In genomic region chr12:104378427-104378826, GRCh38 we compare ENCODE assay signal across 21 cellular contexts.
DNase-seq lines count a peak whose midpoint lies in the region; ATAC-seq, FAIRE-seq and TF ChIP-seq lines count a peak whose summit lies in the region.
"Had no signal": no experiment of that assay in that cellular context is flagged by ENCODE, and none has a peak within 500 bp of the region (broad histone marks: within the 10 kb centered on the region; RNA-seq: fewer than 3 reads in every experiment).

No MANE protein-coding gene starts in this region.

- CTCF ChIA-PET in HepG2 (lab: Yijun Ruan, JAX; ENCODE audit: low intra/inter-chr PET ratio, low total read pairs) (no interaction called here), K562 (lab: Yijun Ruan, JAX; ENCODE audit: low intra/inter-chr PET ratio) (no interaction called here)

- ATAC-seq in HepG2, result no peak
- no peak for ATAC-seq in right lobe of liver
- no peak for ATAC-seq in K562
- no peak for ATAC-seq in upper lobe of left lung (ENCODE audit: low FRiP score in 2 of 2)
- ATAC-seq: CD8-positive, alpha-beta T cell had no signal

- no peak for DNase-seq in HepG2 (ENCODE audit: low spot score)
- DNase-seq in right lobe of liver, result no peak
- no peak for DNase-seq in GM12891 (ENCODE audit: insufficient read length, low spot score)
- DNase-seq in K562 (ENCODE audit: extremely low read depth in 1 of 4, low spot score in 3 of 4), result no peak
- no peak for DNase-seq in upper lobe of left lung
- DNase-seq in activated gamma-delta T cell (lab: John Stamatoyannopoulos, UW), result no peak
- DNase-seq: 8988T; AML-193; Caco-2; Calu3; CD4-positive, alpha-beta T cell; CD8-positive, alpha-beta T cell; DMS79 treated with DMSO at 0.1 percent for 48 hours; GF-D8 had no signal

- TF ChIP-seq CTCF in HepG2 (CRISPR knock-in tag; IDR thresholded peaks at IDR 0.05) (no peak), right lobe of liver (IDR thresholded peaks at IDR 0.05) (no peak), K562 (IDR thresholded peaks at IDR 0.05 in 2 of 3, conservative IDR thresholded peaks at IDR 0.05 in 1 of 3; ENCODE audit: insufficient read depth in 2 of 3, low read depth in 1 of 3, low read length in 3 of 3) (no peak), upper lobe of left lung (IDR thresholded peaks at IDR 0.05) (no peak)

- POLR2A ChIA-PET in HepG2 (lab: Yijun Ruan, JAX), result no interaction called here
- POLR2A ChIA-PET in K562 (lab: Yijun Ruan, JAX), result no interaction called here

- 64% methylated on average over 4 of the region's 4 CpGs for WGBS in HepG2 (ENCODE audit: low lambda C conversion rate)
- WGBS in right lobe of liver (ENCODE audit: insufficient coverage, low coverage, low lambda C conversion rate, missing lambda C conversion rate), result 80% methylated on average over 3 of the region's 4 CpGs
- WGBS in K562 (ENCODE audit: insufficient coverage, low coverage, missing lambda C conversion rate), result 44% methylated on average over 4 of the region's 4 CpGs
- 95 to 96% methylated on average over 4 of the region's 4 CpGs for WGBS in upper lobe of left lung, 2 donors

- no peak for TF ChIP-seq EP300 in HepG2 (IDR thresholded peaks at IDR 0.05; ENCODE audit: low read depth in 2 of 2, low read length in 2 of 2)
- no peak for TF ChIP-seq EP300 in HepG2 (CRISPR knock-in tag; IDR thresholded peaks at IDR 0.05; ENCODE audit: borderline replicate concordance)
- TF ChIP-seq EP300 in K562 (IDR thresholded peaks at IDR 0.05; ENCODE audit: low read length), result no peak
- TF ChIP-seq EP300 in upper lobe of left lung (IDR thresholded peaks at IDR 0.05), result no peak

- no peaks in the 10 kb centered on the region for H3K36me3 ChIP-seq in HepG2 (replicated peaks in 1 of 2; ENCODE audit: control insufficient read depth in 1 of 2, insufficient read depth in 2 of 2, low read length in 2 of 2)
- H3K36me3 ChIP-seq in right lobe of liver, result no peaks in the 10 kb centered on the region
- no peaks in the 10 kb centered on the region for H3K36me3 ChIP-seq in K562 (ENCODE audit: control insufficient read depth, insufficient read depth, low read length)
- H3K36me3 ChIP-seq in upper lobe of left lung, result no peaks in the 10 kb centered on the region
- H3K36me3 ChIP-seq: BLaER1 treated with 17β-estradiol and CSF1 and Interleukin-3, amounts not matched to agents 10 nM and 100 nM had no signal

- H3K4me3 ChIP-seq in HepG2 (replicated peaks in 1 of 3; ENCODE audit: insufficient read depth in 1 of 3, low read depth in 2 of 3, low read length in 3 of 3) (no peak overlapping the region), right lobe of liver (no peak overlapping the region), K562 (no peak overlapping the region), upper lobe of left lung (no peak overlapping the region)
- H3K4me3 ChIP-seq: BLaER1 treated with 17β-estradiol and CSF1 and Interleukin-3, amounts not matched to agents 10 nM and 100 nM had no signal

- no peaks in the 10 kb centered on the region for H4K20me1 ChIP-seq in HepG2 (ENCODE audit: insufficient read depth, low read length)
- no peaks in the 10 kb centered on the region for H4K20me1 ChIP-seq in K562 (replicated peaks; ENCODE audit: control insufficient read depth, insufficient read depth, low read length)

- intact Hi-C loops in HepG2 (cut with micrococcal nuclease; ENCODE audit: unreplicated experiment) (no loop called here), right lobe of liver (cut with DNase I) (no loop called here), K562 (cut with micrococcal nuclease) (no loop called here)

- H3K9me3 ChIP-seq in HepG2 (ENCODE audit: low read length) (no peaks in the 10 kb centered on the region), right lobe of liver (no peaks in the 10 kb centered on the region), K562 (replicated peaks; ENCODE audit: control insufficient read depth, insufficient read depth, low read depth, low read length) (no peaks in the 10 kb centered on the region), upper lobe of left lung (no peaks in the 10 kb centered on the region)
- H3K9me3 ChIP-seq: Caco-2 had no signal

- BruUV-seq in HepG2 (replicated peaks; lab: Mats Ljungman, UMichigan) (no TSS peak), K562 (replicated peaks; lab: Mats Ljungman, UMichigan) (no TSS peak)

- no peaks in the 10 kb centered on the region for H3K9me1 ChIP-seq in K562 (ENCODE audit: control insufficient read depth, insufficient read depth, low read length)

- H3K27me3 ChIP-seq in HepG2 (ENCODE audit: control insufficient read depth in 1 of 2, insufficient read depth in 2 of 2, low read length in 2 of 2), result no peaks in the 10 kb centered on the region; a peak in 1 of 5 replicates
- no peaks in the 10 kb centered on the region for H3K27me3 ChIP-seq in right lobe of liver
- H3K27me3 ChIP-seq in K562 (ENCODE audit: control insufficient read depth in 2 of 2, insufficient read depth in 2 of 2, low read length in 2 of 2), result no peaks in the 10 kb centered on the region
- no peaks in the 10 kb centered on the region for H3K27me3 ChIP-seq in upper lobe of left lung
- H3K27me3 ChIP-seq: BLaER1 treated with 17β-estradiol and CSF1 and Interleukin-3, amounts not matched to agents 10 nM and 100 nM had no signal

- in situ Hi-C loops in HepG2 (cut with HindIII; ENCODE audit: extremely low pct_ligation_motif_present, low pct_unique_long_range_greater_than_20kb) (loop anchor here (5.0 kb wide), 1 partner anchor 679 kb away; no protein-coding TSS in a partner anchor), K562 (cut with MboI) (loop anchor here (5.0 kb wide), 1 partner anchor 674 kb away; no protein-coding TSS in a partner anchor)

- TF ChIP-seq RAD21 in HepG2 (CRISPR knock-in tag; IDR thresholded peaks at IDR 0.05) (no peak), K562 (CRISPR knock-in tag; conservative IDR thresholded peaks at IDR 0.05 in 1 of 2, IDR thresholded peaks at IDR 0.05 in 1 of 2) (no peak)

- H2AFZ ChIP-seq in HepG2 (ENCODE audit: low read length), result no peak overlapping the region
- no peak overlapping the region for H2AFZ ChIP-seq in K562 (ENCODE audit: low read depth, low read length)

- no peak for FAIRE-seq in HepG2 (lab: Jason Lieb, UNC)
- peak; percentile 50 for FAIRE-seq in GM12891 (lab: Jason Lieb, UNC)
- no peak for FAIRE-seq in K562 (lab: Jason Lieb, UNC)
- FAIRE-seq: A204.1, D721Med, G401.6, GM12892, GM18507 had no signal

- TF ChIP-seq POLR2A in HepG2 (IDR thresholded peaks at IDR 0.05; ENCODE audit: insufficient read depth in 1 of 2, low read depth in 2 of 2, low read length in 2 of 2) (no peak), right lobe of liver (IDR thresholded peaks at IDR 0.05) (no peak), GM12891 (IDR thresholded peaks at IDR 0.05; ENCODE audit: low read depth, low read length) (no peak), K562 (conservative IDR thresholded peaks at IDR 0.05) (no peak), upper lobe of left lung (IDR thresholded peaks at IDR 0.05) (no peak)

- H3K9ac ChIP-seq in HepG2 (ENCODE audit: insufficient read depth, low read depth, low read length) (no peak overlapping the region), K562 (ENCODE audit: insufficient read depth in 1 of 2, low read depth in 2 of 2, low read length in 2 of 2) (no peak overlapping the region)
- H3K9ac ChIP-seq: BLaER1 treated with 17β-estradiol and CSF1 and Interleukin-3, amounts not matched to agents 10 nM and 100 nM had no signal

- no peak overlapping the region for H3K4me2 ChIP-seq in HepG2 (ENCODE audit: low read depth, low read length)
- H3K4me2 ChIP-seq in K562 (ENCODE audit: insufficient read depth, low read length), result no peak overlapping the region
- H3K4me2 ChIP-seq: BLaER1 treated with 17β-estradiol and CSF1 and Interleukin-3, amounts not matched to agents 10 nM and 100 nM had no signal

- no peaks in the 10 kb centered on the region for H3K79me2 ChIP-seq in HepG2 (ENCODE audit: insufficient read depth, low read length)
- no peaks in the 10 kb centered on the region for H3K79me2 ChIP-seq in K562 (ENCODE audit: control insufficient read depth, insufficient read depth, low read length)

- no peak overlapping the region for H3K27ac ChIP-seq in HepG2 (ENCODE audit: extremely low read length, insufficient read depth, low read length)
- no peak overlapping the region for H3K27ac ChIP-seq in right lobe of liver
- no peak overlapping the region for H3K27ac ChIP-seq in K562 (ENCODE audit: extremely low read depth, low read depth, low read length)
- no peak overlapping the region for H3K27ac ChIP-seq in upper lobe of left lung
- H3K27ac ChIP-seq: BLaER1 treated with 17β-estradiol and CSF1 and Interleukin-3, amounts not matched to agents 10 nM and 100 nM; C4-2B had no signal

- H3K4me1 ChIP-seq in HepG2 (ENCODE audit: insufficient read depth, low read length), result no peaks in the 10 kb centered on the region
- H3K4me1 ChIP-seq in right lobe of liver, result peaks cover 0 to 3% (median 0%) of the 10 kb centered on the region in 4 donors
- peaks cover 2 to 3% of the 10 kb centered on the region in 2 experiments; a peak in 3 of 5 replicates for H3K4me1 ChIP-seq in K562 (replicated peaks in 1 of 2; ENCODE audit: control insufficient read depth in 2 of 2, insufficient read depth in 2 of 2, low read length in 2 of 2)
- H3K4me1 ChIP-seq in upper lobe of left lung, result peaks cover 0 to 11% (median 4%) of the 10 kb centered on the region in 4 donors
- H3K4me1 ChIP-seq: Caco-2 had no signal

TF ChIP-seq in HepG2, 621 proteins besides CTCF, POLR2A, EP300 and RAD21 (continues in another document):
- TF ChIP-seq ZNF383 (CRISPR knock-in tag; IDR thresholded peaks at IDR 0.05; ENCODE audit: borderline replicate concordance) (no peak), ZNF354B (CRISPR knock-in tag; IDR thresholded peaks at IDR 0.05) (no peak)

TF ChIP-seq in GM12891, 5 proteins besides CTCF, POLR2A, EP300 and RAD21:
- TF ChIP-seq TAF1 (IDR thresholded peaks at IDR 0.05; ENCODE audit: low read depth, low read length), result no peak
- TF ChIP-seq PAX5 (IDR thresholded peaks at IDR 0.05; ENCODE audit: insufficient read depth, low read length, severe bottlenecking), result no peak
- no peak for TF ChIP-seq POU2F2 (IDR thresholded peaks at IDR 0.05; ENCODE audit: low read depth, low read length)
- TF ChIP-seq POLR2AphosphoS5 (IDR thresholded peaks at IDR 0.05; ENCODE audit: low read depth, low read length), result no peak
- no peak for TF ChIP-seq SPI1 (IDR thresholded peaks at IDR 0.05; ENCODE audit: low read depth, low read length)
TF ChIP-seq in GM12891: peak in this region for 0.

TF ChIP-seq in K562, 482 proteins besides CTCF, POLR2A, EP300 and RAD21 (continues in another document):
- TF ChIP-seq HDAC2 (IDR thresholded peaks at IDR 0.05) (peak; percentile 37; the same call in 1 of the 2 replicates), ARID1B (IDR thresholded peaks at IDR 0.05) (no peak), KDM1A (IDR thresholded peaks at IDR 0.05) (peak; percentile 38 to 73; a peak in 3 of 4 replicates), BRD4 (IDR thresholded peaks at IDR 0.05) (no peak), ZFP36 (IDR thresholded peaks at IDR 0.05; ENCODE audit: low read depth, low read length, partially characterized antibody) (no peak), ZNF347 (CRISPR knock-in tag; IDR thresholded peaks at IDR 0.05; ENCODE audit: low read depth) (no peak), CHD4 (IDR thresholded peaks at IDR 0.05; ENCODE audit: insufficient read depth, insufficient replicate concordance, low read depth, low read length, poor library complexity, severe bottlenecking) (peak; percentile 70), ADNP (tag; IDR thresholded peaks at IDR 0.05) (peak; percentile 88)

Comparison
In these comparisons a context has a peak if more than half of its experiments do, and no peak if none do; other contexts are left out.
1. Of the 241 proteins assayed by ChIP-seq in both HepG2 and K562: peak only in HepG2: none; only in K562: ADNP, CHD4, HDAC2 and KDM1A; in both: none; in neither: 237.